ENCODE assay signal across 23 cellular contexts in the genomic region with DNA sequence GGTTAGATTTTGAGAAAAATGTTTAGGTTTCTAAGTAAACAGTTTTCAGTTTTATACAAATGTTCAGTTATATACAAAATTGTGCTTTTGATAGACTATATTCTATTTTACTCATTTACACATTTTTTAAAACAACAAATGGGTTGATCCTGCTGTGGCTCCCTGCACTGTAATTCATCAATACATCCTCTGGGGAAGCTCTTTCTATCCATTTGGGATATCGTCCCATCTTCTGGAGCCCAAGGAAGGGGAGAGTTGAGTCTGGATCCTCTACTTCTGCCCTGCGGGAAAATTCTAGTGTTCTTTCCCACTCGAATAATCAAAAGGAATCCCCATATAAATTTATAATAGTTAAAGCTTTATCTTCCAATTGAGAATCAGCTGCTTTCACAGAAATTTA.
DNase-seq lines count a peak whose midpoint lies in the region; ATAC-seq and TF ChIP-seq lines count a peak whose summit lies in the region.
"Had no signal": no experiment of that assay in that cellular context is flagged by ENCODE, and none has a peak within 500 bp of the region (broad histone marks: within the 10 kb centered on the region; RNA-seq: fewer than 3 reads in every experiment).

No MANE protein-coding gene starts in this region.

- H3K4me3 ChIP-seq in H7 (ENCODE audit: insufficient read depth, low read depth, low read length): no peak overlapping the region
- H3K4me3 ChIP-seq in smooth muscle cell: no peak overlapping the region
- H3K4me3 ChIP-seq in A673 (ENCODE audit: low read depth, low read length, poor library complexity, severe bottlenecking): no peak overlapping the region
- H3K4me3 ChIP-seq: BLaER1, Peyer's patch had no signal

- peaks cover 1% of the 10 kb centered on the region for H3K27me3 Mint-ChIP-seq in endothelial cell (ENCODE audit: unreplicated experiment)

- no peak overlapping the region for H2AFZ ChIP-seq in smooth muscle cell (ENCODE audit: low read depth)

- WGBS in smooth muscle cell (ENCODE audit: low lambda C conversion rate): 85% methylated on average over 3 of the region's 3 CpGs

- H3K4me1 ChIP-seq in smooth muscle cell (ENCODE audit: low read depth): peaks cover 15% of the 10 kb centered on the region
- no peaks in the 10 kb centered on the region for H3K4me1 ChIP-seq in A673 (ENCODE audit: insufficient read depth, low read length, poor library complexity, severe bottlenecking)
- H3K4me1 ChIP-seq: BLaER1, Caco-2, Peyer's patch had no signal

- intact Hi-C loops in A673 (cut with micrococcal nuclease; ENCODE audit: unreplicated experiment): no loop called here

- peak overlapping the region; percentile 70 for H3K4me2 ChIP-seq in smooth muscle cell
- H3K4me2 ChIP-seq: BLaER1 had no signal

- no peak overlapping the region for H3K27ac Mint-ChIP-seq in endothelial cell (ENCODE audit: unreplicated experiment)
- H3K27ac Mint-ChIP-seq: CD4-positive, alpha-beta memory T cell had no signal

- H3K9ac ChIP-seq in smooth muscle cell (ENCODE audit: low read depth): no peak overlapping the region
- H3K9ac ChIP-seq: BLaER1 had no signal

- BruUV-seq in A673 (replicated peaks; lab: Mats Ljungman, UMichigan): no TSS peak

- no peaks in the 10 kb centered on the region for H3K79me2 ChIP-seq in smooth muscle cell (ENCODE audit: low read depth)

- H3K27me3 ChIP-seq in H7 (ENCODE audit: control insufficient read depth, insufficient read depth, low read length) (peaks cover 11% of the 10 kb centered on the region; the same call in 1 of the 2 replicates), smooth muscle cell (ENCODE audit: low read depth) (no peaks in the 10 kb centered on the region), A673 (replicated peaks; ENCODE audit: insufficient read depth, low read depth, low read length, poor library complexity) (no peaks in the 10 kb centered on the region)
- H3K27me3 ChIP-seq: BLaER1, Peyer's patch had no signal

- peak; percentile 53; the same call in 1 of the 3 replicates for ATAC-seq in SK-N-SH treated with all-trans-retinoic acid at 6 μM for 48 hours
- ATAC-seq: HepG2 had no signal

- TF ChIP-seq CTCF in endothelial cell (IDR thresholded peaks at IDR 0.05; ENCODE audit: unreplicated experiment): peak; percentile 22
- no peak for TF ChIP-seq CTCF in smooth muscle cell (IDR thresholded peaks at IDR 0.05; ENCODE audit: borderline replicate concordance, insufficient read depth, poor library complexity, severe bottlenecking)
- no peak for TF ChIP-seq CTCF in A673 (conservative IDR thresholded peaks at IDR 0.05; ENCODE audit: low read depth, low read length)

- DNase-seq in H7 (peak; percentile 33), endothelial cell (ENCODE audit: low spot score) (no peak), smooth muscle cell (lab: John Stamatoyannopoulos, UW; ENCODE audit: unreplicated experiment) (no peak), A673 (ENCODE audit: low spot score) (no peak), SW480 (ENCODE audit: low spot score) (no peak)
- no peak for DNase-seq in activated CD4-positive, CD25-positive, alpha-beta regulatory T cell (lab: John Stamatoyannopoulos, UW)
- DNase-seq: Caco-2; CD4-positive, alpha-beta memory T cell; DMS 273 treated with DMSO at 0.1 percent for 48 hours; DMS79 treated with DMSO at 0.1 percent for 48 hours; KBM-7; NCI-H1092 treated with DMSO at 0.1 percent for 48 hours; NCI-H1436 treated with DMSO at 0.1 percent for 48 hours; NCI-H1930; NCI-H2227 treated with DMSO at 0.1 percent for 48 hours; NCI-H510A; NCI-H774; NK-92 treated with Interleukin-12 subunit alpha and Interleukin-12 subunit beta, amount 100 ng/mL, for 24 hours; Peyer's patch had no signal

- H3K4me3 Mint-ChIP-seq in endothelial cell (ENCODE audit: unreplicated experiment): no peak overlapping the region
- H3K4me3 Mint-ChIP-seq: CD4-positive, alpha-beta memory T cell had no signal

- H3K36me3 ChIP-seq in H7 (replicated peaks; ENCODE audit: control insufficient read depth, insufficient read depth, low read length): no peaks in the 10 kb centered on the region
- peaks cover 8% of the 10 kb centered on the region for H3K36me3 ChIP-seq in smooth muscle cell (ENCODE audit: low read depth)
- H3K36me3 ChIP-seq in A673 (ENCODE audit: insufficient read depth, low read length, poor library complexity, severe bottlenecking): no peaks in the 10 kb centered on the region
- H3K36me3 ChIP-seq: BLaER1, Peyer's patch had no signal

- peak overlapping the region; percentile 94 for H3K27ac ChIP-seq in smooth muscle cell (ENCODE audit: low read depth)
- H3K27ac ChIP-seq in A673 (ENCODE audit: low read depth, low read length, poor library complexity, severe bottlenecking): no peak overlapping the region
- H3K27ac ChIP-seq: BLaER1, HL-60, Peyer's patch had no signal

- H3K9me3 ChIP-seq in smooth muscle cell (replicated peaks; ENCODE audit: low read depth) (peaks cover 11% of the 10 kb centered on the region), A673 (ENCODE audit: low read depth, low read length, poor library complexity, severe bottlenecking) (no peaks in the 10 kb centered on the region)
- H3K9me3 ChIP-seq: Peyer's patch had no signal

- H3K4me1 Mint-ChIP-seq in endothelial cell (ENCODE audit: unreplicated experiment): no peaks in the 10 kb centered on the region
- H3K4me1 Mint-ChIP-seq: CD4-positive, alpha-beta memory T cell had no signal

- no peaks in the 10 kb centered on the region for H3K9me3 Mint-ChIP-seq in endothelial cell (ENCODE audit: unreplicated experiment)

- H4K20me1 ChIP-seq in smooth muscle cell (ENCODE audit: low read depth): no peaks in the 10 kb centered on the region
- H4K20me1 ChIP-seq: BLaER1 had no signal

- CTCF ChIA-PET in A673 (lab: Charles Lee): no interaction called here

- POLR2A ChIA-PET in A673 (lab: Charles Lee; ENCODE audit: low non-redundant PET): no interaction called here

- peaks cover 4% of the 10 kb centered on the region for H3K36me3 Mint-ChIP-seq in endothelial cell (ENCODE audit: low read depth, unreplicated experiment)
- H3K36me3 Mint-ChIP-seq: CD4-positive, alpha-beta memory T cell had no signal

- peaks cover 15% of the 10 kb centered on the region for H3F3A ChIP-seq in smooth muscle cell (ENCODE audit: low read depth)

TF ChIP-seq in SK-N-SH treated with all-trans-retinoic acid at 6 μM for 48 hours, 23 proteins besides CTCF, POLR2A, EP300 and RAD21 (continues in another document):
- TF ChIP-seq OSR1 (CRISPR knock-in tag; IDR thresholded peaks at IDR 0.05) (no peak), GLIS3 (CRISPR knock-in tag; IDR thresholded peaks at IDR 0.05) (no peak), TCF4 (CRISPR knock-in tag; IDR thresholded peaks at IDR 0.05; ENCODE audit: borderline replicate concordance) (no peak), CSDC2 (CRISPR knock-in tag; IDR thresholded peaks at IDR 0.05) (no peak), ISL1 (CRISPR knock-in tag; IDR thresholded peaks at IDR 0.05) (no peak), BACH2 (CRISPR knock-in tag; IDR thresholded peaks at IDR 0.05; ENCODE audit: borderline replicate concordance) (no peak), ZNF8 (CRISPR knock-in tag; IDR thresholded peaks at IDR 0.05) (no peak), TOX (CRISPR knock-in tag; IDR thresholded peaks at IDR 0.05; ENCODE audit: borderline replicate concordance) (no peak), ZFP3 (CRISPR knock-in tag; IDR thresholded peaks at IDR 0.05) (no peak), PPARA (CRISPR knock-in tag; IDR thresholded peaks at IDR 0.05; ENCODE audit: borderline replicate concordance) (no peak), ESRRG (CRISPR knock-in tag; IDR thresholded peaks at IDR 0.05) (no peak)
- TF ChIP-seq, protein P1, sequence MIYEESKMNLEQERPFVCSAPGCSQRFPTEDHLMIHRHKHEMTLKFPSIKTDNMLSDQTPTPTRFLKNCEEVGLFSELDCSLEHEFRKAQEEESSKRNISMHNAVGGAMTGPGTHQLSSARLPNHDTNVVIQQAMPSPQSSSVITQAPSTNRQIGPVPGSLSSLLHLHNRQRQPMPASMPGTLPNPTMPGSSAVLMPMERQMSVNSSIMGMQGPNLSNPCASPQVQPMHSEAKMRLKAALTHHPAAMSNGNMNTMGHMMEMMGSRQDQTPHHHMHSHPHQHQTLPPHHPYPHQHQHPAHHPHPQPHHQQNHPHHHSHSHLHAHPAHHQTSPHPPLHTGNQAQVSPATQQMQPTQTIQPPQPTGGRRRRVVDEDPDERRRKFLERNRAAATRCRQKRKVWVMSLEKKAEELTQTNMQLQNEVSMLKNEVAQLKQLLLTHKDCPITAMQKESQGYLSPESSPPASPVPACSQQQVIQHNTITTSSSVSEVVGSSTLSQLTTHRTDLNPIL (CRISPR knock-in tag; IDR thresholded peaks at IDR 0.05; ENCODE audit: low read depth): no peak
- TF ChIP-seq, protein P2, sequence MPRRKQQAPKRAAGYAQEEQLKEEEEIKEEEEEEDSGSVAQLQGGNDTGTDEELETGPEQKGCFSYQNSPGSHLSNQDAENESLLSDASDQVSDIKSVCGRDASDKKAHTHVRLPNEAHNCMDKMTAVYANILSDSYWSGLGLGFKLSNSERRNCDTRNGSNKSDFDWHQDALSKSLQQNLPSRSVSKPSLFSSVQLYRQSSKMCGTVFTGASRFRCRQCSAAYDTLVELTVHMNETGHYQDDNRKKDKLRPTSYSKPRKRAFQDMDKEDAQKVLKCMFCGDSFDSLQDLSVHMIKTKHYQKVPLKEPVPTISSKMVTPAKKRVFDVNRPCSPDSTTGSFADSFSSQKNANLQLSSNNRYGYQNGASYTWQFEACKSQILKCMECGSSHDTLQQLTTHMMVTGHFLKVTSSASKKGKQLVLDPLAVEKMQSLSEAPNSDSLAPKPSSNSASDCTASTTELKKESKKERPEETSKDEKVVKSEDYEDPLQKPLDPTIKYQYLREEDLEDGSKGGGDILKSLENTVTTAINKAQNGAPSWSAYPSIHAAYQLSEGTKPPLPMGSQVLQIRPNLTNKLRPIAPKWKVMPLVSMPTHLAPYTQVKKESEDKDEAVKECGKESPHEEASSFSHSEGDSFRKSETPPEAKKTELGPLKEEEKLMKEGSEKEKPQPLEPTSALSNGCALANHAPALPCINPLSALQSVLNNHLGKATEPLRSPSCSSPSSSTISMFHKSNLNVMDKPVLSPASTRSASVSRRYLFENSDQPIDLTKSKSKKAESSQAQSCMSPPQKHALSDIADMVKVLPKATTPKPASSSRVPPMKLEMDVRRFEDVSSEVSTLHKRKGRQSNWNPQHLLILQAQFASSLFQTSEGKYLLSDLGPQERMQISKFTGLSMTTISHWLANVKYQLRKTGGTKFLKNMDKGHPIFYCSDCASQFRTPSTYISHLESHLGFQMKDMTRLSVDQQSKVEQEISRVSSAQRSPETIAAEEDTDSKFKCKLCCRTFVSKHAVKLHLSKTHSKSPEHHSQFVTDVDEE (CRISPR knock-in tag; IDR thresholded peaks at IDR 0.05): no peak
